ENCODE assay signal across 19 cellular contexts in the genomic region with DNA sequence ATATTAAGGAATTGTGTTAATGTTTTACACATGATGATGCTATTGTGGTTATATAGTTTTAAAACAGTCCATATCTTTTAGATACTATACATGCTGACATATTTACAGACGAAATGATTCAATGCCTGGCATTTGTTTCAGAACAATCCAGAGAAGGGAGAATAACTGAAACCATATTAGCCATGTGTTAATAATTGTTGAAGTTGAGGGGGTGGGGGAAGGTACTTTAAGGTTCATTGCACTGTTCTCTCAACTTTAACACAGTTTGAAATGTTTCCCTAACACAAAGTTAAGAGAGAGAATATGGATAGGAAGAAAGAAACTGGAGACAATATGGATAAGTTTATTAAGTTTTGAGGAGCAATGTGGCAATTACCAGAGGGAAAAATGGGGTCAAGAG. TPM values are rescaled to one million over a fixed set of nuclear protein-coding genes. Genes with fewer than 3 reads are reported as not detected.
A peak's percentile ranks its signal among the peaks of the same experiment; 100 is the strongest.
DNase-seq lines count a peak whose midpoint lies in the region; ATAC-seq, FAIRE-seq and TF ChIP-seq lines count a peak whose summit lies in the region.
"Had no signal": no experiment of that assay in that cellular context is flagged by ENCODE, and none has a peak within 500 bp of the region (broad histone marks: within the 10 kb centered on the region; RNA-seq: fewer than 3 reads in every experiment).

No MANE protein-coding gene starts in this region.

- ATAC-seq in GM19328 (IDR thresholded peaks at IDR 0.05; ENCODE audit: unreplicated experiment): no peak

- H3K4me1 ChIP-seq in small intestine (ENCODE audit: control insufficient read depth in 2 of 2, insufficient read depth in 1 of 2, low read depth in 1 of 2, low read length in 1 of 2) (peaks cover 0 to 4% of the 10 kb centered on the region in 2 donors), vagina (peaks cover 16% of the 10 kb centered on the region)
- H3K4me1 ChIP-seq: BE2C had no signal

- no peaks in the 10 kb centered on the region for H3K36me3 Mint-ChIP-seq in progenitor cell of endocrine pancreas (ENCODE audit: insufficient read depth)

- H3K4me3 Mint-ChIP-seq in progenitor cell of endocrine pancreas (ENCODE audit: low read depth): no peak overlapping the region
- H3K4me3 Mint-ChIP-seq: CD4-positive, alpha-beta memory T cell had no signal

- peak; percentile 41 for FAIRE-seq in small intestine (lab: Jason Lieb, UNC)
- FAIRE-seq: D721Med had no signal

- no peaks in the 10 kb centered on the region for H3K9me3 Mint-ChIP-seq in progenitor cell of endocrine pancreas (ENCODE audit: low read depth)

- H3K27ac Mint-ChIP-seq in progenitor cell of endocrine pancreas: no peak overlapping the region

- TF ChIP-seq CTCF in HFF-Myc (IDR thresholded peaks at IDR 0.05; ENCODE audit: low read depth, low read length, missing control alignments): no peak
- TF ChIP-seq CTCF in vagina (IDR thresholded peaks at IDR 0.05): no peak
- TF ChIP-seq CTCF in progenitor cell of endocrine pancreas (IDR thresholded peaks at IDR 0.05; ENCODE audit: unreplicated experiment): no peak

- 26 to 67% (median 35%) methylated on average over 1 of the region's 1 CpG for WGBS in small intestine, 3 donors

- H3K4me3 ChIP-seq in HFF-Myc (replicated peaks; ENCODE audit: low read depth, low read length) (no peak overlapping the region), small intestine (ENCODE audit: low read depth in 1 of 2, low read length in 2 of 2) (no peak overlapping the region), vagina (no peak overlapping the region)
- H3K4me3 ChIP-seq: GM23248, PC-9 had no signal

- H3K36me3 ChIP-seq in small intestine (ENCODE audit: control insufficient read depth in 2 of 2, insufficient read depth in 2 of 2, low read length in 2 of 2): no peaks in the 10 kb centered on the region
- no peaks in the 10 kb centered on the region for H3K36me3 ChIP-seq in vagina
- H3K36me3 ChIP-seq: BE2C had no signal

- no peak for TF ChIP-seq POLR2A in vagina (IDR thresholded peaks at IDR 0.05)

- peaks cover 3% of the 10 kb centered on the region for H3K27me3 Mint-ChIP-seq in progenitor cell of endocrine pancreas
- H3K27me3 Mint-ChIP-seq: CD4-positive, alpha-beta memory T cell had no signal

- intact Hi-C loops in vagina (cut with DNase I): no loop called here

- DNase-seq in HFF-Myc (ENCODE audit: extremely low read depth, low read depth) (peak; percentile 21), fibroblast of gingiva (ENCODE audit: low read depth) (peak; percentile 54), left kidney (ENCODE audit: low read depth, low spot score) (peak; percentile 53), small intestine (peak; percentile 86), HT-29 (ENCODE audit: low spot score) (no peak), vagina (ENCODE audit: extremely low spot score in 2 of 2) (no peak), progenitor cell of endocrine pancreas (ENCODE audit: low spot score, unreplicated experiment) (no peak)
- DNase-seq: CD4-positive, alpha-beta memory T cell; DMS79; GM23248; HCEC 1CT; NCI-H1048; NCI-H146; NCI-H2081; NCI-H510A treated with DMSO at 0.1 percent for 48 hours; PC-9 had no signal

- peak overlapping the region; percentile 60 to 86 for H3K27ac ChIP-seq in small intestine (ENCODE audit: low read depth in 1 of 2, low read length in 1 of 2)
- no peak overlapping the region for H3K27ac ChIP-seq in vagina
- H3K27ac ChIP-seq: GM23248, PC-9 had no signal

- H3K27me3 ChIP-seq in small intestine (ENCODE audit: control insufficient read depth in 2 of 2, insufficient read depth in 2 of 2, low read length in 2 of 2) (no peaks in the 10 kb centered on the region), vagina (no peaks in the 10 kb centered on the region)
- H3K27me3 ChIP-seq: BE2C had no signal

- H3K9me3 ChIP-seq in small intestine (ENCODE audit: control insufficient read depth, low read depth) (no peaks in the 10 kb centered on the region), vagina (no peaks in the 10 kb centered on the region)
- H3K9me3 ChIP-seq: BE2C had no signal

- H3K4me1 Mint-ChIP-seq in progenitor cell of endocrine pancreas (ENCODE audit: low read depth): peaks cover 7% of the 10 kb centered on the region

RNA-seq across cellular contexts. Expression of a gene that starts 5.8 kb away (rescaled TPM):
- 100 to 1,000 TPM; 136 to 372 (median 302) TPM for polyA plus RNA-seq in small intestine
- 10.2 and 11.1 TPM in 2 replicates for total RNA-seq in HT-29 (2014; rRNA removed; shearing (Covaris generic))
- total RNA-seq in vagina (35.4 TPM), progenitor cell of endocrine pancreas (10.9 and 11.7 TPM in 2 replicates)

RNA-seq across cellular contexts. Expression of a gene that starts 47.1 kb away (rescaled TPM):
- 10 to 100 TPM; 11.0 to 14.1 (median 13.0) TPM for polyA plus RNA-seq in small intestine
- total RNA-seq in HT-29 (2014; rRNA removed; shearing (Covaris generic)): 7.4 and 9.6 TPM in 2 replicates
- total RNA-seq in vagina (6.9 TPM), progenitor cell of endocrine pancreas (29.4 and 30.2 TPM in 2 replicates)

Comparison
In these comparisons a context has a peak if more than half of its experiments do, and no peak if none do; other contexts are left out.
1. DNase-seq: peak in HFF-Myc (single experiment), fibroblast of gingiva (single experiment), left kidney (single experiment) and small intestine (single experiment); none in HT-29 (single experiment), vagina (0 of 2) and progenitor cell of endocrine pancreas (single experiment).